Comparison of ENCODE assay signal across 31 cellular contexts in the genomic region with DNA sequence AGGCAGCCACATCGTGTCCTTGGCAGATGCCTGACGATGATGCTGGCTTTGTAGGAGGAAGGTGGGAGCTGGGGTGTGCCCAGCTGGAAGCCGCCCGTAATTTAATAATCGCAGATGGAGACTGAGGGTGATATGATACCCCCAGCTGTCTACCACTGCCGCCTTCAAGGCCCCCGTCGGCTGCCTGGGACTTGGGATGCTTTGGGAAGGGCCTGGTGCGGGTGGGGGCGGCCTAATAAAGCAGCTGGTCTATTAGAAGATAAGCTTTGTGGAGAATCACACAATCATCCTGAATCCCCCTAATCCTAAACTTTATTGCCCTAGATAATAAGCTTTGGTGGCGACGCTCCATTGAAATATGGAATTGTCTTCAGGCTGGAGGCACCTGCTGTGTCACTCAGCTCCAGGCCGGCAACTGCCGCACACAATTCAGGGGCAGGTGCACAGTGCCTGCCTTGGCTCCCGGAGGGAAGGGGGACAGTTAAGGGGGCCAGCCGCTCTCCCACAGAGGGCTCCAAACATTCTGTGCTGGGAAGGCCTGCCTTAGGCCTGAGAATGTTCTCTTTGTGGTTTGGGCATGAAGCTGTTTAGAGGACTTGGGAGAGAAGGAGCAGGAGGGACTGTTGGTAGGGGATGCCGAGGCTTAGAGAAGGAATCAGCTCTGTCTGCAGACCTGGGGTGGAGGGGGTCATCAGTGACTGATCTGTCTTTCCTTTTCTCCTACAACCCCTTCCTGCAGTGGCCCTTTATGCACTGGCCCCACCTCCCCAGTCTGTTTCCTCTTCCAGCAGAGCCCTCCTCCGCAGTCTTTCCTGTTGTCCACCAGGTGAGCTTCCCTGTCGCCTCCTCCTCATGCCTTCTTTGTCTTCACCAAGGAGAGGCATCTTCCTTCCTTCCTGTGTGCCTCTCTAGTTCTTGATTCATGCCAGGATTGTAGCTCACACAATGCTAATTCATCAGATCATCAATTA.
DNase-seq lines count a peak whose midpoint lies in the region; ATAC-seq and TF ChIP-seq lines count a peak whose summit lies in the region.
"Had no signal": no experiment of that assay in that cellular context is flagged by ENCODE, and none has a peak within 500 bp of the region (broad histone marks: within the 10 kb centered on the region; RNA-seq: fewer than 3 reads in every experiment).

No MANE protein-coding gene starts in this region.

- H3K36me3 ChIP-seq in heart left ventricle, result no peaks in the 10 kb centered on the region
- H3K36me3 ChIP-seq: ascending aorta, heart right ventricle, transverse colon had no signal

- 81 to 90% (median 86%) methylated on average over 14 to 19 of the region's 19 CpGs for WGBS in heart left ventricle, 4 donors

- TF ChIP-seq POLR2A in heart left ventricle (IDR thresholded peaks at IDR 0.05), result no peak

- no peak overlapping the region for H3K4me3 Mint-ChIP-seq in mesothelial cell of epicardium
- no peak overlapping the region for H3K4me3 Mint-ChIP-seq in type B pancreatic cell
- H3K4me3 Mint-ChIP-seq: activated naive CD8-positive, alpha-beta T cell treated with anti-CD3 and anti-CD28 coated beads, Interleukin-2, amount 10 ng/mL, durations not matched to agents 7 days and 5 days; CD4-positive, alpha-beta T cell; HFFc6; T-helper 17 cell had no signal

- H3K27ac Mint-ChIP-seq in mesothelial cell of epicardium (peak overlapping the region; percentile 2), type B pancreatic cell (peak overlapping the region; percentile 9)
- H3K27ac Mint-ChIP-seq: activated naive CD8-positive, alpha-beta T cell treated with anti-CD3 and anti-CD28 coated beads, Interleukin-2, amount 10 ng/mL, durations not matched to agents 7 days and 5 days; CD4-positive, alpha-beta T cell; effector memory CD8-positive, alpha-beta T cell; HFFc6; T-helper 17 cell had no signal

- no peak overlapping the region for H3K4me3 ChIP-seq in heart left ventricle
- H3K4me3 ChIP-seq: A549, ascending aorta, heart right ventricle, transverse colon had no signal

- H3K4me1 Mint-ChIP-seq in mesothelial cell of epicardium (peaks cover 54% of the 10 kb centered on the region), type B pancreatic cell (ENCODE audit: unreplicated experiment) (peaks cover 34% of the 10 kb centered on the region)
- H3K4me1 Mint-ChIP-seq: activated naive CD8-positive, alpha-beta T cell treated with anti-CD3 and anti-CD28 coated beads, Interleukin-2, amount 10 ng/mL, durations not matched to agents 7 days and 5 days; T-helper 17 cell had no signal

- H3K36me3 Mint-ChIP-seq in mesothelial cell of epicardium (peaks cover 4% of the 10 kb centered on the region), type B pancreatic cell (no peaks in the 10 kb centered on the region)
- H3K36me3 Mint-ChIP-seq: activated naive CD8-positive, alpha-beta T cell treated with anti-CD3 and anti-CD28 coated beads, Interleukin-2, amount 10 ng/mL, durations not matched to agents 7 days and 5 days had no signal

- H3K27ac ChIP-seq in heart left ventricle, result no peak overlapping the region
- H3K27ac ChIP-seq: A549, ascending aorta, foreskin keratinocyte, heart right ventricle, HL-60, transverse colon had no signal

- DNase-seq in Right ventricle myocardium inferior (ENCODE audit: missing footprints) (peak; percentile 61), heart left ventricle (no peak), SK-N-DZ (ENCODE audit: low spot score) (peak; percentile 57), mesothelial cell of epicardium (ENCODE audit: low spot score in 2 of 2, unreplicated experiment in 2 of 2) (no peak), type B pancreatic cell (ENCODE audit: extremely low spot score, unreplicated experiment) (no peak), NCI-H1436 (lab: John Stamatoyannopoulos, UW) (no peak), NOMO-1 treated with DMSO at 0.1 percent for 48 hours (lab: John Stamatoyannopoulos, UW; ENCODE audit: unreplicated experiment) (no peak)
- DNase-seq: activated CD4-positive, alpha-beta T cell treated with anti-CD3 and anti-CD28 coated beads for 4 hours; activated CD8-positive, alpha-beta memory T cell treated with anti-CD3 and anti-CD28 coated beads for 24 hours; activated effector memory CD4-positive, alpha-beta T cell treated with anti-CD3 and anti-CD28 coated beads, Interleukin-2, amount 50 U/mL, for 16 hours; activated naive CD8-positive, alpha-beta T cell treated with anti-CD3 and anti-CD28 coated beads, Interleukin-2, amount 10 ng/mL, durations not matched to agents 7 days and 5 days; AML-193; caudate nucleus; CD4-positive, alpha-beta T cell; cortex of kidney; DMS53; effector memory CD8-positive, alpha-beta T cell; foreskin keratinocyte; heart right ventricle; HFFc6; NCI-H1694; RPMI8226; SK-N-SH; stimulated activated CD4-positive, alpha-beta T cell treated with anti-CD3 and anti-CD28 coated beads, Interleukin-2, amount 100 ng/mL, for 48 hours; T-helper 17 cell; transverse colon had no signal

- ATAC-seq in Right ventricle myocardium inferior (no peak), heart left ventricle (no peak)
- no peak for ATAC-seq in activated CD4-positive, CD25-positive, alpha-beta regulatory T cell treated with anti-CD3 and anti-CD28 coated beads, Interleukin-2, amount 50 U/mL, for 24 hours
- ATAC-seq: A549, esophagus mucosa, foreskin keratinocyte, heart right ventricle, T-helper 17 cell had no signal

- H3K27me3 ChIP-seq in heart left ventricle, result no peaks in the 10 kb centered on the region
- H3K27me3 ChIP-seq: ascending aorta, foreskin keratinocyte, heart right ventricle, transverse colon had no signal

- H3K9me3 Mint-ChIP-seq in mesothelial cell of epicardium (peaks cover 6% of the 10 kb centered on the region), type B pancreatic cell (peaks cover 7% of the 10 kb centered on the region)
- H3K9me3 Mint-ChIP-seq: CD4-positive, alpha-beta T cell; effector memory CD8-positive, alpha-beta T cell had no signal

- H3K9me3 ChIP-seq in heart left ventricle, result no peaks in the 10 kb centered on the region
- H3K9me3 ChIP-seq: A549, ascending aorta, heart right ventricle, SK-N-SH, transverse colon had no signal

- TF ChIP-seq CTCF in heart left ventricle (IDR thresholded peaks at IDR 0.05), result no peak
- no peak for TF ChIP-seq CTCF in mesothelial cell of epicardium (IDR thresholded peaks at IDR 0.05; ENCODE audit: unreplicated experiment)
- no peak for TF ChIP-seq CTCF in type B pancreatic cell (conservative IDR thresholded peaks at IDR 0.05)

- intact Hi-C loops in Right ventricle myocardium inferior (cut with DNase I) (no loop called here), heart left ventricle (cut with DNase I) (no loop called here)

- H3K27me3 Mint-ChIP-seq in mesothelial cell of epicardium (ENCODE audit: low read depth) (no peaks in the 10 kb centered on the region), type B pancreatic cell (no peaks in the 10 kb centered on the region)
- H3K27me3 Mint-ChIP-seq: CD4-positive, alpha-beta T cell had no signal

- peaks cover 3 to 16% (median 11%) of the 10 kb centered on the region in 12 donors for H3K4me1 ChIP-seq in heart left ventricle
- H3K4me1 ChIP-seq: A549, foreskin keratinocyte had no signal

Comparison
In these comparisons a context has a peak if more than half of its experiments do, and no peak if none do; other contexts are left out.
1. DNase-seq: peak in Right ventricle myocardium inferior (single experiment) and SK-N-DZ (single experiment); none in heart left ventricle (0 of 5), mesothelial cell of epicardium (0 of 2), type B pancreatic cell (single experiment), NCI-H1436 (single experiment) and NOMO-1 treated with DMSO at 0.1 percent for 48 hours (single experiment).